Comparison of ENCODE assay signal across 18 cellular contexts in genomic region chr10:29790223-29790622, GRCh38.
A peak's percentile ranks its signal among the peaks of the same experiment; 100 is the strongest.
DNase-seq lines count a peak whose midpoint lies in the region; ATAC-seq and TF ChIP-seq lines count a peak whose summit lies in the region.
"Had no signal": no experiment of that assay in that cellular context is flagged by ENCODE, and none has a peak within 500 bp of the region (broad histone marks: within the 10 kb centered on the region; RNA-seq: fewer than 3 reads in every experiment).

No MANE protein-coding gene starts in this region.

- no TSS peak for BruUV-seq in MCF 10A (replicated peaks; lab: Mats Ljungman, UMichigan)

- H3K9me3 Mint-ChIP-seq in MCF 10A (ENCODE audit: unreplicated experiment) = no peaks in the 10 kb centered on the region

- POLR2A ChIA-PET in MCF 10A (lab: Yijun Ruan, JAX) = no interaction called here

- 1% methylated on average over 2 of the region's 2 CpGs for WGBS in aorta, 2 donors
- 30% methylated on average over 2 of the region's 2 CpGs for WGBS in mesenchymal stem cell

- H3K23ac ChIP-seq in mesenchymal stem cell (ENCODE audit: low read length in 2 of 2) = no peak overlapping the region

- no peak overlapping the region for H3K27ac Mint-ChIP-seq in MCF 10A (ENCODE audit: low read depth, unreplicated experiment)
- H3K27ac Mint-ChIP-seq: B cell, GM23338 had no signal

- ATAC-seq in aorta (ENCODE audit: low FRiP score) = no peak
- no peak for ATAC-seq in GM18858 (IDR thresholded peaks at IDR 0.05; ENCODE audit: unreplicated experiment)
- ATAC-seq: GM23338 had no signal

- H3K4me2 ChIP-seq in mesenchymal stem cell (ENCODE audit: low read length, poor library complexity, severe bottlenecking) = no peak overlapping the region
- H3K4me2 ChIP-seq: GM23338 had no signal

- no peaks in the 10 kb centered on the region for H3K27me3 Mint-ChIP-seq in MCF 10A (ENCODE audit: insufficient read depth, unreplicated experiment)
- H3K27me3 Mint-ChIP-seq: B cell had no signal

- H3K27ac ChIP-seq in breast epithelium = peak overlapping the region; percentile 34 to 66
- peak overlapping the region; percentile 61 for H3K27ac ChIP-seq in muscle layer of colon (ENCODE audit: low read depth, low read length)
- peak overlapping the region; percentile 85 for H3K27ac ChIP-seq in stomach smooth muscle (ENCODE audit: low read length)
- peak overlapping the region; percentile 54 to 76 for H3K27ac ChIP-seq in aorta (ENCODE audit: low read depth in 1 of 2, low read length in 2 of 2)
- H3K27ac ChIP-seq in caudate nucleus (ENCODE audit: low read depth, low read length) = no peak overlapping the region
- no peak overlapping the region for H3K27ac ChIP-seq in mesenchymal stem cell (ENCODE audit: low read length, poor library complexity, severe bottlenecking)

- no peak overlapping the region for H2AFZ ChIP-seq in mesenchymal stem cell (ENCODE audit: low read depth, low read length)
- H2AFZ ChIP-seq: GM23338 had no signal

- H3K4me1 ChIP-seq in breast epithelium (no peaks in the 10 kb centered on the region), muscle layer of colon (ENCODE audit: insufficient read depth, low read length) (peaks cover 6% of the 10 kb centered on the region), stomach smooth muscle (ENCODE audit: control insufficient read depth, insufficient read depth, low read length) (peaks cover 16% of the 10 kb centered on the region), aorta (ENCODE audit: control insufficient read depth in 1 of 2, insufficient read depth in 2 of 2, low read length in 2 of 2) (peaks cover 2 to 8% of the 10 kb centered on the region in 2 donors), mesenchymal stem cell (ENCODE audit: control insufficient read depth, insufficient read depth, low read depth, low read length) (no peaks in the 10 kb centered on the region)

- H3K36me3 ChIP-seq in breast epithelium (no peaks in the 10 kb centered on the region), muscle layer of colon (ENCODE audit: insufficient read depth, low read length) (no peaks in the 10 kb centered on the region), stomach smooth muscle (ENCODE audit: control insufficient read depth in 2 of 2, insufficient read depth in 2 of 2, low read length in 2 of 2) (no peaks in the 10 kb centered on the region), aorta (ENCODE audit: control insufficient read depth in 1 of 2, insufficient read depth in 2 of 2, low read length in 1 of 2) (no peaks in the 10 kb centered on the region), mesenchymal stem cell (ENCODE audit: control insufficient read depth in 1 of 2, insufficient read depth in 2 of 2, low read depth in 1 of 2, low read length in 2 of 2) (no peaks in the 10 kb centered on the region)

- H2BK120ac ChIP-seq in mesenchymal stem cell (ENCODE audit: low read depth, low read length) = no peak overlapping the region

- no peak overlapping the region for H4K8ac ChIP-seq in mesenchymal stem cell (ENCODE audit: low read length)

- H3K9me3 ChIP-seq in breast epithelium (no peaks in the 10 kb centered on the region), muscle layer of colon (ENCODE audit: low read length) (peaks cover 6% of the 10 kb centered on the region), stomach smooth muscle (ENCODE audit: control insufficient read depth in 2 of 2, low read length in 2 of 2) (peaks cover 0 to 6% of the 10 kb centered on the region in 2 donors), aorta (ENCODE audit: control insufficient read depth, low read length) (no peaks in the 10 kb centered on the region), mesenchymal stem cell (ENCODE audit: control insufficient read depth, low read length) (no peaks in the 10 kb centered on the region)

- H2BK12ac ChIP-seq in mesenchymal stem cell (ENCODE audit: low read length in 2 of 2) = no peak overlapping the region

- H3K14ac ChIP-seq in mesenchymal stem cell (ENCODE audit: low read length in 2 of 2) = no peak overlapping the region

- CTCF ChIA-PET in MCF 10A (lab: Yijun Ruan, JAX) = interaction anchor here (0.7 kb wide), 1 partner anchor 286 kb away, joined by 3 read pairs; no protein-coding TSS in a partner anchor

- no peak for TF ChIP-seq CTCF in breast epithelium (IDR thresholded peaks at IDR 0.05)
- no peak for TF ChIP-seq CTCF in MCF 10A (IDR thresholded peaks at IDR 0.05; ENCODE audit: unreplicated experiment)

- no peak overlapping the region for H2BK15ac ChIP-seq in mesenchymal stem cell (ENCODE audit: low read depth, poor library complexity, severe bottlenecking)

- H3K4me3 ChIP-seq in breast epithelium (no peak overlapping the region), muscle layer of colon (ENCODE audit: low read depth in 1 of 2, low read length in 2 of 2) (no peak overlapping the region), stomach smooth muscle (ENCODE audit: low read length in 2 of 2) (no peak overlapping the region), aorta (ENCODE audit: low read length in 2 of 2) (no peak overlapping the region), mesenchymal stem cell (ENCODE audit: insufficient read depth in 1 of 2, low read depth in 1 of 2, low read length in 2 of 2) (no peak overlapping the region)
- H3K4me3 ChIP-seq: GM23338 had no signal

- H4K91ac ChIP-seq in mesenchymal stem cell (ENCODE audit: low read length) = no peak overlapping the region

- no peak overlapping the region for H2BK5ac ChIP-seq in mesenchymal stem cell (ENCODE audit: low read depth, low read length, poor library complexity, severe bottlenecking)

- H3K4me3 Mint-ChIP-seq in MCF 10A (ENCODE audit: unreplicated experiment) = no peak overlapping the region
- H3K4me3 Mint-ChIP-seq: B cell, GM23338 had no signal

- H3K4me1 Mint-ChIP-seq in MCF 10A (ENCODE audit: insufficient read depth, unreplicated experiment) = no peaks in the 10 kb centered on the region
- H3K4me1 Mint-ChIP-seq: B cell, GM23338 had no signal

- no peak overlapping the region for H3K18ac ChIP-seq in mesenchymal stem cell (ENCODE audit: low read depth in 1 of 2, low read length in 2 of 2)

- H3K27me3 ChIP-seq in breast epithelium (no peaks in the 10 kb centered on the region), muscle layer of colon (ENCODE audit: control insufficient read depth in 1 of 2, insufficient read depth in 2 of 2, low read length in 2 of 2) (no peaks in the 10 kb centered on the region), stomach smooth muscle (ENCODE audit: control insufficient read depth in 1 of 2, insufficient read depth in 2 of 2, low read length in 2 of 2) (no peaks in the 10 kb centered on the region), aorta (ENCODE audit: control insufficient read depth in 1 of 2, insufficient read depth in 2 of 2, low read length in 1 of 2) (no peaks in the 10 kb centered on the region), mesenchymal stem cell (ENCODE audit: control insufficient read depth in 1 of 2, insufficient read depth in 1 of 2, low read length in 2 of 2) (no peaks in the 10 kb centered on the region)

- TF ChIP-seq POLR2A in breast epithelium (IDR thresholded peaks at IDR 0.05) = no peak

- H3K79me1 ChIP-seq in mesenchymal stem cell (replicated peaks; ENCODE audit: low read length, poor library complexity, severe bottlenecking) = no peaks in the 10 kb centered on the region

- H2AK5ac ChIP-seq in mesenchymal stem cell (ENCODE audit: low read length, severe bottlenecking) = no peak overlapping the region

- intact Hi-C loops in breast epithelium (cut with DNase I; ENCODE audit: low total_unique reads) (no loop called here), MCF 10A (cut with micrococcal nuclease) (no loop called here), aorta (cut with DNase I) (loop anchor here in 1 of 2 donors (10.0 kb wide), 1 partner anchor 65 kb away; no protein-coding TSS in a partner anchor)

- DNase-seq in breast epithelium (ENCODE audit: low spot score in 2 of 2) = no peak
- no peak for DNase-seq in MCF 10A (ENCODE audit: unreplicated experiment)
- DNase-seq in aorta = no peak
- no peak for DNase-seq in caudate nucleus (lab: John Stamatoyannopoulos, UW)
- no peak for DNase-seq in mesenchymal stem cell
- DNase-seq: COR-L47, DMS 273 treated with DMSO at 0.1 percent for 48 hours, GDM1, HCEC 1CT, NCI-H1105, NCI-H2081, NCI-H510A, NCI-H774 had no signal

- no peak overlapping the region for H3K4ac ChIP-seq in mesenchymal stem cell (ENCODE audit: low read depth in 1 of 2, low read length in 2 of 2)

- H3K36me3 Mint-ChIP-seq in MCF 10A (ENCODE audit: insufficient read depth, unreplicated experiment) = peaks cover 6% of the 10 kb centered on the region

- no peak overlapping the region for H3K9ac ChIP-seq in muscle layer of colon (ENCODE audit: low read length)
- peak overlapping the region in 1 of 2 donors; percentile 38 for H3K9ac ChIP-seq in stomach smooth muscle (ENCODE audit: low read length in 2 of 2)
- no peak overlapping the region for H3K9ac ChIP-seq in mesenchymal stem cell (ENCODE audit: low read length)

Comparison
In these comparisons a context has a peak if more than half of its experiments do, and no peak if none do; other contexts are left out.
1. H3K27ac ChIP-seq: peak in breast epithelium (2 of 2), muscle layer of colon (single experiment), stomach smooth muscle (single experiment) and aorta (2 of 2); none in caudate nucleus (single experiment) and mesenchymal stem cell (single experiment).